In genomic region chr10:106106114-106106513, GRCh38 we compare ENCODE assay signal across 21 cellular contexts.
"Had no signal": no experiment of that assay in that cellular context is flagged by ENCODE, and none has a peak within 500 bp of the region (broad histone marks: within the 10 kb centered on the region; RNA-seq: fewer than 3 reads in every experiment).

No MANE protein-coding gene starts in this region.

- FAIRE-seq: colon, endothelial cell of umbilical vein, frontal cortex, islet of Langerhans, keratinocyte had no signal

- H3K4me3 ChIP-seq: coronary artery, dorsolateral prefrontal cortex, esophagus muscularis mucosa, gastroesophageal sphincter, heart left ventricle, left ventricle myocardium inferior, lower lobe of right lung, mucosa of descending colon had no signal

- H3K27ac ChIP-seq: coronary artery, dorsolateral prefrontal cortex, esophagus muscularis mucosa, foreskin keratinocyte, gastroesophageal sphincter, heart left ventricle, left ventricle myocardium inferior, lower lobe of right lung had no signal

- H3K27me3 ChIP-seq: dorsolateral prefrontal cortex, esophagus muscularis mucosa, foreskin keratinocyte, gastroesophageal sphincter, heart left ventricle had no signal

- H3K9me3 ChIP-seq: esophagus muscularis mucosa, gastroesophageal sphincter, heart left ventricle, left ventricle myocardium inferior, lower lobe of right lung, mucosa of descending colon had no signal

- DNase-seq: dermis blood vessel endothelial cell; dorsolateral prefrontal cortex; effector CD4-positive, alpha-beta T cell; effector memory CD4-positive, alpha-beta T cell; foreskin keratinocyte; heart left ventricle; hippocampal formation; left cardiac atrium; left ventricle myocardium inferior; lower lobe of right lung; mesenchymal stem cell; mucosa of descending colon; naive B cell had no signal

- H3K4me1 ChIP-seq: esophagus muscularis mucosa, foreskin keratinocyte, gastroesophageal sphincter, heart left ventricle, left ventricle myocardium inferior, lower lobe of right lung had no signal

- ATAC-seq: foreskin keratinocyte, gastroesophageal sphincter, heart left ventricle, left cardiac atrium, lower lobe of right lung, mucosa of descending colon had no signal

- H3K36me3 ChIP-seq: esophagus muscularis mucosa, gastroesophageal sphincter, heart left ventricle, left ventricle myocardium inferior, lower lobe of right lung had no signal
